20 cellular contexts compared by ENCODE assay signal in genomic region chr6:44029489-44030185, GRCh38.
DNase-seq lines count a peak whose midpoint lies in the region; TF ChIP-seq lines count a peak whose summit lies in the region.
"Had no signal": no experiment of that assay in that cellular context is flagged by ENCODE, and none has a peak within 500 bp of the region (broad histone marks: within the 10 kb centered on the region; RNA-seq: fewer than 3 reads in every experiment).

No MANE protein-coding gene starts in this region.

- H3K27me3 Mint-ChIP-seq in progenitor cell of endocrine pancreas, result peaks cover 24% of the 10 kb centered on the region

- no peaks in the 10 kb centered on the region for H3K36me3 ChIP-seq in SK-N-SH (replicated peaks in 1 of 2; ENCODE audit: control insufficient read depth in 1 of 2, insufficient read depth in 2 of 2, low read length in 1 of 2)
- H3K36me3 ChIP-seq: esophagus squamous epithelium had no signal

- no peaks in the 10 kb centered on the region for H3K4me1 Mint-ChIP-seq in progenitor cell of endocrine pancreas (ENCODE audit: low read depth)

- POLR2A ChIA-PET in SK-N-SH (lab: Yijun Ruan, JAX), result interaction anchor here (1.1 kb wide), 1 partner anchor 39 kb away, joined by 3 read pairs; no protein-coding TSS in a partner anchor

- no peak overlapping the region for H3K27ac Mint-ChIP-seq in progenitor cell of endocrine pancreas
- H3K27ac Mint-ChIP-seq: GM23338 had no signal

- H3K9me3 Mint-ChIP-seq in progenitor cell of endocrine pancreas (ENCODE audit: low read depth), result no peaks in the 10 kb centered on the region
- H3K9me3 Mint-ChIP-seq: GM23338 had no signal

- H3K9ac ChIP-seq in SK-N-SH, result no peak overlapping the region

- H3K79me2 ChIP-seq in SK-N-SH (ENCODE audit: insufficient read depth), result no peaks in the 10 kb centered on the region

- WGBS in SK-N-SH (ENCODE audit: low lambda C conversion rate), result 57% methylated on average over 3 of the region's 3 CpGs

- peak overlapping the region; percentile 31; the same call in 1 of the 2 replicates for H3K4me2 ChIP-seq in SK-N-SH
- H3K4me2 ChIP-seq: GM23338 had no signal

- TF ChIP-seq CTCF in SK-N-SH (IDR thresholded peaks at IDR 0.05), result no peak
- TF ChIP-seq CTCF in progenitor cell of endocrine pancreas (IDR thresholded peaks at IDR 0.05; ENCODE audit: unreplicated experiment), result no peak

- H3K27ac ChIP-seq in SK-N-SH (ENCODE audit: low read depth in 2 of 2, low read length in 1 of 2), result peak overlapping the region; percentile 53 to 90; a peak in 3 of 4 replicates
- H3K27ac ChIP-seq: esophagus squamous epithelium had no signal

- TF ChIP-seq EP300 in SK-N-SH (IDR thresholded peaks at IDR 0.05; ENCODE audit: borderline replicate concordance in 1 of 2, low read depth in 1 of 2, low read length in 1 of 2), result peak; percentile 21 to 69; a peak in 3 of 4 replicates

- no peaks in the 10 kb centered on the region for H4K20me1 ChIP-seq in SK-N-SH (ENCODE audit: insufficient read depth)

- TF ChIP-seq RAD21 in SK-N-SH (IDR thresholded peaks at IDR 0.05; ENCODE audit: low read length), result no peak

- no peak overlapping the region for H2AFZ ChIP-seq in SK-N-SH (ENCODE audit: low read depth)
- H2AFZ ChIP-seq: GM23338 had no signal

- no peaks in the 10 kb centered on the region for H3K36me3 Mint-ChIP-seq in progenitor cell of endocrine pancreas (ENCODE audit: insufficient read depth)

- H3K4me3 ChIP-seq in SK-N-SH (ENCODE audit: low read depth in 2 of 2, low read length in 1 of 2), result no peak overlapping the region; a peak in 1 of 4 replicates
- H3K4me3 ChIP-seq: esophagus squamous epithelium, GM23338 had no signal

- peak; percentile 45 for DNase-seq in activated effector memory CD4-positive, alpha-beta T cell treated with anti-CD3 and anti-CD28 coated beads, Interleukin-2, amount 50 U/mL, for 16 hours
- DNase-seq in activated effector memory CD4-positive, alpha-beta T cell treated with Interleukin-2 at 50 U/mL for 16 hours, result no peak
- DNase-seq in SK-N-SH (peak; percentile 67), fibroblast of the conjunctiva (ENCODE audit: low read depth) (peak; percentile 55), stromal cell of bone marrow (ENCODE audit: low read depth) (peak; percentile 77), iPS-NIHi7 (ENCODE audit: extremely low spot score) (no peak), progenitor cell of endocrine pancreas (ENCODE audit: low spot score, unreplicated experiment) (no peak), NCI-H446 treated with DMSO at 0.1 percent for 48 hours (lab: John Stamatoyannopoulos, UW) (no peak)
- DNase-seq: 8988T; activated CD4-positive, alpha-beta T cell treated with anti-CD3 and anti-CD28 coated beads, Interleukin-2, amount 50 U/mL, for 4 hours; amygdala; C1 segment of cervical spinal cord; Calu3; caudate nucleus; effector CD4-positive, alpha-beta T cell; esophagus squamous epithelium; NCI-H2107; NCI-H524 treated with DMSO at 0.1 percent for 48 hours; T-helper 1 cell had no signal

- H3K9me3 ChIP-seq in SK-N-SH, result no peaks in the 10 kb centered on the region
- H3K9me3 ChIP-seq: esophagus squamous epithelium had no signal

- CTCF ChIA-PET in SK-N-SH (lab: Yijun Ruan, JAX), result interaction anchor here (1.1 to 2.1 kb wide), 8 partner anchors 10 to 75 kb away, joined by 3 to 7 read pairs (median 4); no protein-coding TSS in a partner anchor

- peaks cover 12% of the 10 kb centered on the region for H3F3A ChIP-seq in SK-N-SH (replicated peaks; ENCODE audit: insufficient read depth)

- peaks cover 14 to 29% of the 10 kb centered on the region in 2 experiments for H3K4me1 ChIP-seq in SK-N-SH (ENCODE audit: control insufficient read depth in 1 of 2, insufficient read depth in 2 of 2, low read depth in 1 of 2, low read length in 1 of 2)

- H3K4me3 Mint-ChIP-seq in progenitor cell of endocrine pancreas (ENCODE audit: low read depth), result no peak overlapping the region
- H3K4me3 Mint-ChIP-seq: GM23338 had no signal

- no peaks in the 10 kb centered on the region for H3K27me3 ChIP-seq in SK-N-SH (ENCODE audit: insufficient read depth)

- no peaks in the 10 kb centered on the region for H3K9me2 ChIP-seq in SK-N-SH

TF ChIP-seq in SK-N-SH, 30 proteins besides CTCF, POLR2A, EP300 and RAD21:
- TF ChIP-seq JUND (IDR thresholded peaks at IDR 0.05) (no peak; the same call in 1 of the 2 replicates), FOSL2 (IDR thresholded peaks at IDR 0.05; ENCODE audit: borderline replicate concordance, low read depth) (0 out of 2 replicates have a peak, but pooled peaks have one; percentile 6), NFIC (IDR thresholded peaks at IDR 0.05; ENCODE audit: borderline replicate concordance) (peak; percentile 66; the same call in 1 of the 2 replicates), SIN3A (IDR thresholded peaks at IDR 0.05; ENCODE audit: borderline replicate concordance, low read depth, low read length) (no peak), RCOR1 (IDR thresholded peaks at IDR 0.05; ENCODE audit: low read length) (peak; percentile 80; the same call in 1 of the 2 replicates), YY1 (IDR thresholded peaks at IDR 0.05; ENCODE audit: low read depth) (0 out of 2 replicates have a peak, but pooled peaks have one; percentile 37), POLR2AphosphoS5 (IDR thresholded peaks at IDR 0.05; ENCODE audit: low read depth, low read length) (no peak), SMC3 (IDR thresholded peaks at IDR 0.05; ENCODE audit: low read depth, low read length) (no peak), CHD2 (IDR thresholded peaks at IDR 0.05; ENCODE audit: low read length, partially characterized antibody) (peak; percentile 57), PBX3 (IDR thresholded peaks at IDR 0.05) (0 out of 2 replicates have a peak, but pooled peaks have one; percentile 20), TCF12 (IDR thresholded peaks at IDR 0.05) (peak; percentile 91)
- TF ChIP-seq, protein P1, sequence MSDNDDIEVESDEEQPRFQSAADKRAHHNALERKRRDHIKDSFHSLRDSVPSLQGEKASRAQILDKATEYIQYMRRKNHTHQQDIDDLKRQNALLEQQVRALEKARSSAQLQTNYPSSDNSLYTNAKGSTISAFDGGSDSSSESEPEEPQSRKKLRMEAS (IDR thresholded peaks at IDR 0.05; ENCODE audit: low read depth), result peak; percentile 25; the same call in 1 of the 2 replicates
- TF ChIP-seq, protein P2, sequence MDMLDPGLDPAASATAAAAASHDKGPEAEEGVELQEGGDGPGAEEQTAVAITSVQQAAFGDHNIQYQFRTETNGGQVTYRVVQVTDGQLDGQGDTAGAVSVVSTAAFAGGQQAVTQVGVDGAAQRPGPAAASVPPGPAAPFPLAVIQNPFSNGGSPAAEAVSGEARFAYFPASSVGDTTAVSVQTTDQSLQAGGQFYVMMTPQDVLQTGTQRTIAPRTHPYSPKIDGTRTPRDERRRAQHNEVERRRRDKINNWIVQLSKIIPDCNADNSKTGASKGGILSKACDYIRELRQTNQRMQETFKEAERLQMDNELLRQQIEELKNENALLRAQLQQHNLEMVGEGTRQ (IDR thresholded peaks at IDR 0.05; ENCODE audit: borderline replicate concordance, low read depth, low read length), result no peak

Comparison
In these comparisons a context has a peak if more than half of its experiments do, and no peak if none do; other contexts are left out.
1. DNase-seq: peak in activated effector memory CD4-positive, alpha-beta T cell treated with anti-CD3 and anti-CD28 coated beads, Interleukin-2, amount 50 U/mL, for 16 hours (single experiment), SK-N-SH (single experiment), fibroblast of the conjunctiva (single experiment) and stromal cell of bone marrow (single experiment); none in activated effector memory CD4-positive, alpha-beta T cell treated with Interleukin-2 at 50 U/mL for 16 hours (single experiment), iPS-NIHi7 (single experiment), progenitor cell of endocrine pancreas (single experiment) and NCI-H446 treated with DMSO at 0.1 percent for 48 hours (single experiment).